Comparison of ENCODE assay signal across 11 cellular contexts in genomic region chr17:30173649-30174048, GRCh38. TPM values are rescaled to one million over a fixed set of nuclear protein-coding genes. Genes with fewer than 3 reads are reported as not detected.
DNase-seq lines count a peak whose midpoint lies in the region; ATAC-seq and TF ChIP-seq lines count a peak whose summit lies in the region.
"Had no signal": no experiment of that assay in that cellular context is flagged by ENCODE, and none has a peak within 500 bp of the region (broad histone marks: within the 10 kb centered on the region; RNA-seq: fewer than 3 reads in every experiment).

No MANE protein-coding gene starts in this region.

- CTCF ChIA-PET in RWPE1 (lab: Yijun Ruan, JAX) = no interaction called here

- H3K4me2 ChIP-seq in OCI-LY3 (ENCODE audit: low read length) (peak overlapping the region; percentile 45), Karpas-422 (ENCODE audit: low read depth, low read length, poor library complexity, severe bottlenecking) (no peak overlapping the region)

- peak overlapping the region; percentile 8; the same call in 1 of the 2 replicates for H3K4me3 ChIP-seq in OCI-LY3 (ENCODE audit: low read length)
- H3K4me3 ChIP-seq in right atrium auricular region = no peak overlapping the region
- no peak overlapping the region for H3K4me3 ChIP-seq in Karpas-422 (ENCODE audit: low read length)
- H3K4me3 ChIP-seq: K562 had no signal

- H3K27ac ChIP-seq in OCI-LY3 (ENCODE audit: low read length) (no peak overlapping the region), RWPE1 (no peak overlapping the region), right atrium auricular region (no peak overlapping the region), Karpas-422 (ENCODE audit: low read length) (no peak overlapping the region)

- H2AFZ ChIP-seq in OCI-LY3 (ENCODE audit: low read depth, low read length) (no peak overlapping the region), Karpas-422 (ENCODE audit: low read length) (no peak overlapping the region)

- H4K20me1 ChIP-seq in OCI-LY3 (ENCODE audit: insufficient read depth, low read length) = peaks cover 34% of the 10 kb centered on the region
- no peaks in the 10 kb centered on the region for H4K20me1 ChIP-seq in Karpas-422 (ENCODE audit: insufficient read depth, low read depth, low read length)

- peaks cover 23% of the 10 kb centered on the region for H3K36me3 ChIP-seq in OCI-LY3 (replicated peaks; ENCODE audit: low read depth, low read length)
- H3K36me3 ChIP-seq in right atrium auricular region = peaks cover 45% of the 10 kb centered on the region
- H3K36me3 ChIP-seq in Karpas-422 (ENCODE audit: insufficient read depth, low read length) = peaks cover 44% of the 10 kb centered on the region; the same call in 1 of the 2 replicates

- no peaks in the 10 kb centered on the region for H3K9me2 ChIP-seq in Karpas-422 (replicated peaks; ENCODE audit: insufficient read depth, low read length)

- H3K79me2 ChIP-seq in OCI-LY3 (ENCODE audit: low read length) (no peaks in the 10 kb centered on the region; the same call in 1 of the 2 replicates), Karpas-422 (ENCODE audit: low read length) (peaks cover 55% of the 10 kb centered on the region)

- H3K9me3 ChIP-seq in OCI-LY3 (ENCODE audit: insufficient read depth, low read length) (no peaks in the 10 kb centered on the region), right atrium auricular region (no peaks in the 10 kb centered on the region), Karpas-422 (ENCODE audit: low read length) (no peaks in the 10 kb centered on the region)

- H3K27me3 ChIP-seq in OCI-LY3 (ENCODE audit: low read depth, low read length) = peaks cover 5% of the 10 kb centered on the region; the same call in 1 of the 2 replicates
- H3K27me3 ChIP-seq in right atrium auricular region = no peaks in the 10 kb centered on the region
- H3K27me3 ChIP-seq in Karpas-422 (ENCODE audit: low read length) = no peaks in the 10 kb centered on the region

- POLR2A ChIA-PET in RWPE1 (lab: Yijun Ruan, JAX; ENCODE audit: low non-redundant PET) = no interaction called here

- H3K4me1 ChIP-seq in OCI-LY3 (ENCODE audit: low read length) (peaks cover 20% of the 10 kb centered on the region), right atrium auricular region (no peaks in the 10 kb centered on the region), Karpas-422 (ENCODE audit: low read length) (peaks cover 35% of the 10 kb centered on the region)

- DNase-seq in GM10266 (ENCODE audit: extremely low spot score) (peak; percentile 34), RWPE1 (ENCODE audit: low spot score) (no peak), right atrium auricular region (ENCODE audit: low spot score) (no peak), Karpas-422 (no peak), GDM1 (lab: John Stamatoyannopoulos, UW) (no peak)
- DNase-seq: amygdala, left ventricle myocardium superior had no signal

- TF ChIP-seq CTCF in GM10266 (IDR thresholded peaks at IDR 0.05; ENCODE audit: control insufficient read depth, insufficient read depth, low read depth, missing control alignments) (no peak), OCI-LY3 (IDR thresholded peaks at IDR 0.05; ENCODE audit: low read depth, low read length) (no peak), RWPE1 (conservative IDR thresholded peaks at IDR 0.05; ENCODE audit: low read depth) (no peak), right atrium auricular region (IDR thresholded peaks at IDR 0.05) (no peak)

- H3K9ac ChIP-seq in OCI-LY3 (ENCODE audit: low read length) = no peak overlapping the region
- no peak overlapping the region for H3K9ac ChIP-seq in Karpas-422 (ENCODE audit: low read length)

- ATAC-seq in GM18907 (IDR thresholded peaks at IDR 0.05; ENCODE audit: unreplicated experiment) (peak; percentile 79), HG02763 (IDR thresholded peaks at IDR 0.05; ENCODE audit: unreplicated experiment) (peak; percentile 81)
- ATAC-seq: K562, left ventricle myocardium superior had no signal

RNA-seq across cellular contexts. Expression of gene NSRP1, which starts 57.0 kb away (rescaled TPM):
- 10 to 100 TPM; 14.7 to 16.6 TPM for total RNA-seq in right atrium auricular region
- 13.9 and 14.2 TPM in 2 replicates for total RNA-seq in Karpas-422 (2014; rRNA removed; shearing (Covaris generic); ENCODE audit: low replicate concordance)
